22 cellular contexts compared by ENCODE assay signal in the genomic region with DNA sequence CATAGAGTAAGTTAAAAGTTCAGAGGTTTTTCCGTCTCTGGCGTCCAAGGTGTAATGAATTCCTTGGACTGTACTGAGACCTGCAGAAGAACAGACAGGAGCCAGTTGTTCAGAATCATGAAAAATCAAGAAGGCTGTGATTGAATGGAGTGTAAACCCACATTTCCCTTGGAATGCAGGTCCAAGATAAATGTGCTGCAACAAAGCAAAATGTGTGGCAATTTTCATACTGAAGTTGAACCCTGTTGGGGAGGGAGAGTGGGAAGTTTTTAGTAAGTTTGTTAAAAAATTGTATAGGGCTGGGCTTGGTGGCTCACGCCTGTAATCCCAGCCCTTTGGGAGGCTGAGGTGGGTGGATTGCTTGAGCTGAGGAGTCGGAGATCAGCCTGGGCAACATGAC. TPM values are rescaled to one million over a fixed set of nuclear protein-coding genes. Genes with fewer than 3 reads are reported as not detected.
DNase-seq lines count a peak whose midpoint lies in the region; ATAC-seq and TF ChIP-seq lines count a peak whose summit lies in the region.
"Had no signal": no experiment of that assay in that cellular context is flagged by ENCODE, and none has a peak within 500 bp of the region (broad histone marks: within the 10 kb centered on the region; RNA-seq: fewer than 3 reads in every experiment).

No MANE protein-coding gene starts in this region.

- peaks cover 3% of the 10 kb centered on the region for H3K36me3 Mint-ChIP-seq in activated naive CD8-positive, alpha-beta T cell
- peaks cover 31% of the 10 kb centered on the region for H3K36me3 Mint-ChIP-seq in activated naive CD8-positive, alpha-beta T cell treated with anti-CD3 and anti-CD28 coated beads for 36 hours
- peaks cover 77% of the 10 kb centered on the region for H3K36me3 Mint-ChIP-seq in activated T-helper 2 cell treated with anti-CD3 and anti-CD28 coated beads, Interferon-gamma antibody, Interleukin-2, Interleukin-4, amounts not matched to agents 10 μg/mL and 5 μg/mL and 100 μg/mL, durations not matched to agents 14 hours and 24 hours and 36 hours (ENCODE audit: low read depth)

- H3K4me2 ChIP-seq in hepatocyte, result no peak overlapping the region
- H3K4me2 ChIP-seq: GM23338, PC-9 had no signal

- no peaks in the 10 kb centered on the region for H3K4me1 ChIP-seq in hepatocyte (ENCODE audit: insufficient read depth)

- H3K79me2 ChIP-seq in hepatocyte, result peaks cover 81% of the 10 kb centered on the region

- H4K20me1 ChIP-seq in hepatocyte (ENCODE audit: insufficient read depth, poor library complexity, severe bottlenecking), result peaks cover 36% of the 10 kb centered on the region

- WGBS in hepatocyte (ENCODE audit: low lambda C conversion rate, missing lambda C conversion rate), result 97% methylated on average over 4 of the region's 4 CpGs

- intact Hi-C loops in activated T-helper 2 cell treated with anti-CD3 and anti-CD28 coated beads, Interferon-gamma antibody, Interleukin-2, Interleukin-4, amounts not matched to agents 10 μg/mL and 5 μg/mL and 100 μg/mL, durations not matched to agents 14 hours and 24 hours and 36 hours (cut with micrococcal nuclease), result no loop called here

- H3K27me3 ChIP-seq in hepatocyte, result no peaks in the 10 kb centered on the region

- no peaks in the 10 kb centered on the region for H3K9me2 ChIP-seq in hepatocyte (replicated peaks; ENCODE audit: insufficient read depth)

- H3K4me1 Mint-ChIP-seq in activated naive CD8-positive, alpha-beta T cell (ENCODE audit: low read depth), result peaks cover 32% of the 10 kb centered on the region
- H3K4me1 Mint-ChIP-seq in activated naive CD8-positive, alpha-beta T cell treated with anti-CD3 and anti-CD28 coated beads for 36 hours, result peaks cover 9% of the 10 kb centered on the region
- H3K4me1 Mint-ChIP-seq in activated T-helper 2 cell treated with anti-CD3 and anti-CD28 coated beads, Interferon-gamma antibody, Interleukin-2, Interleukin-4, amounts not matched to agents 10 μg/mL and 5 μg/mL and 100 μg/mL, durations not matched to agents 14 hours and 24 hours and 36 hours (ENCODE audit: low read depth), result peaks cover 3% of the 10 kb centered on the region
- H3K4me1 Mint-ChIP-seq: GM23338 had no signal

- H3K27me3 Mint-ChIP-seq in activated naive CD8-positive, alpha-beta T cell, result no peaks in the 10 kb centered on the region
- no peaks in the 10 kb centered on the region for H3K27me3 Mint-ChIP-seq in activated naive CD8-positive, alpha-beta T cell treated with anti-CD3 and anti-CD28 coated beads for 36 hours
- no peaks in the 10 kb centered on the region for H3K27me3 Mint-ChIP-seq in activated T-helper 2 cell treated with anti-CD3 and anti-CD28 coated beads, Interferon-gamma antibody, Interleukin-2, Interleukin-4, amounts not matched to agents 10 μg/mL and 5 μg/mL and 100 μg/mL, durations not matched to agents 14 hours and 24 hours and 36 hours (ENCODE audit: low read depth)
- H3K27me3 Mint-ChIP-seq: CD4-positive, CD25-positive, alpha-beta regulatory T cell had no signal

- no peak overlapping the region for H3K27ac ChIP-seq in hepatocyte
- H3K27ac ChIP-seq: PC-9 had no signal

- H3K4me3 Mint-ChIP-seq in activated naive CD8-positive, alpha-beta T cell, result no peak overlapping the region
- H3K4me3 Mint-ChIP-seq in activated naive CD8-positive, alpha-beta T cell treated with anti-CD3 and anti-CD28 coated beads for 36 hours, result no peak overlapping the region
- no peak overlapping the region for H3K4me3 Mint-ChIP-seq in activated T-helper 2 cell treated with anti-CD3 and anti-CD28 coated beads, Interferon-gamma antibody, Interleukin-2, Interleukin-4, amounts not matched to agents 10 μg/mL and 5 μg/mL and 100 μg/mL, durations not matched to agents 14 hours and 24 hours and 36 hours (ENCODE audit: low read depth)
- H3K4me3 Mint-ChIP-seq: CD4-positive, CD25-positive, alpha-beta regulatory T cell; GM23338 had no signal

- ATAC-seq in HG03095 (IDR thresholded peaks at IDR 0.05; ENCODE audit: unreplicated experiment), result no peak
- ATAC-seq: GM23338 had no signal

- H3K36me3 ChIP-seq in hepatocyte (replicated peaks; ENCODE audit: insufficient read depth, low read depth), result no peaks in the 10 kb centered on the region

- H3K4me3 ChIP-seq in fibroblast of pulmonary artery (replicated peaks; ENCODE audit: low read depth, low read length) (no peak overlapping the region), hepatocyte (no peak overlapping the region)
- H3K4me3 ChIP-seq: GM23338, PC-9 had no signal

- no peak for DNase-seq in activated naive CD8-positive, alpha-beta T cell treated with anti-CD3 and anti-CD28 coated beads for 36 hours
- DNase-seq in activated T-helper 2 cell treated with anti-CD3 and anti-CD28 coated beads, Interferon-gamma antibody, Interleukin-2, Interleukin-4, amounts not matched to agents 10 μg/mL and 5 μg/mL and 100 μg/mL, durations not matched to agents 14 hours and 24 hours and 36 hours (ENCODE audit: low spot score), result no peak
- DNase-seq in fibroblast of pulmonary artery (ENCODE audit: low read depth) (peak; percentile 21), NCI-H446 treated with DMSO at 0.1 percent for 48 hours (lab: John Stamatoyannopoulos, UW) (no peak), hepatocyte (ENCODE audit: low spot score) (no peak)
- DNase-seq: CD4-positive, CD25-positive, alpha-beta regulatory T cell; COR-L47; DND-41; HCEC 1CT; KBM-7; NCI-H1092; NCI-H1436; NCI-H2029; NCI-H2227 treated with DMSO at 0.1 percent for 48 hours; NCI-H510A treated with DMSO at 0.1 percent for 48 hours; NCI-H748 treated with DMSO at 0.1 percent for 48 hours; PC-9; RPMI8226; SHP77 had no signal

- no peak overlapping the region for H2AFZ ChIP-seq in hepatocyte
- H2AFZ ChIP-seq: GM23338, PC-9 had no signal

- no peaks in the 10 kb centered on the region for H3K9me3 Mint-ChIP-seq in activated naive CD8-positive, alpha-beta T cell (ENCODE audit: low read depth)
- no peaks in the 10 kb centered on the region for H3K9me3 Mint-ChIP-seq in activated naive CD8-positive, alpha-beta T cell treated with anti-CD3 and anti-CD28 coated beads for 36 hours
- no peaks in the 10 kb centered on the region for H3K9me3 Mint-ChIP-seq in activated T-helper 2 cell treated with anti-CD3 and anti-CD28 coated beads, Interferon-gamma antibody, Interleukin-2, Interleukin-4, amounts not matched to agents 10 μg/mL and 5 μg/mL and 100 μg/mL, durations not matched to agents 14 hours and 24 hours and 36 hours
- H3K9me3 Mint-ChIP-seq: CD4-positive, CD25-positive, alpha-beta regulatory T cell; GM23338 had no signal

- H3K27ac Mint-ChIP-seq in activated naive CD8-positive, alpha-beta T cell, result peak overlapping the region; percentile 19
- H3K27ac Mint-ChIP-seq in activated naive CD8-positive, alpha-beta T cell treated with anti-CD3 and anti-CD28 coated beads for 36 hours, result no peak overlapping the region
- peak overlapping the region; percentile 8 for H3K27ac Mint-ChIP-seq in activated T-helper 2 cell treated with anti-CD3 and anti-CD28 coated beads, Interferon-gamma antibody, Interleukin-2, Interleukin-4, amounts not matched to agents 10 μg/mL and 5 μg/mL and 100 μg/mL, durations not matched to agents 14 hours and 24 hours and 36 hours
- H3K27ac Mint-ChIP-seq: GM23338 had no signal

- no peaks in the 10 kb centered on the region for H3K9me3 ChIP-seq in hepatocyte (ENCODE audit: low read depth)

- TF ChIP-seq CTCF in fibroblast of pulmonary artery (IDR thresholded peaks at IDR 0.05; ENCODE audit: low read length, missing control alignments) (no peak), hepatocyte (IDR thresholded peaks at IDR 0.05; ENCODE audit: poor library complexity) (no peak)

RNA-seq across cellular contexts. Expression of a gene that starts 21.4 kb away (rescaled TPM):
- 10 to 100 TPM; 72.8 to 74.6 TPM for total RNA-seq in activated naive CD8-positive, alpha-beta T cell treated with anti-CD3 and anti-CD28 coated beads for 36 hours
- 82.7 and 92.5 TPM in 2 replicates for total RNA-seq in activated T-helper 2 cell treated with anti-CD3 and anti-CD28 coated beads, Interferon-gamma antibody, Interleukin-2, Interleukin-4, amounts not matched to agents 10 μg/mL and 5 μg/mL and 100 μg/mL, durations not matched to agents 14 hours and 24 hours and 36 hours
- 69.6 and 79.9 TPM in 2 replicates for total RNA-seq in hepatocyte
- 52.2 and 54.1 TPM in 2 replicates for polyA plus RNA-seq in hepatocyte

RNA-seq across cellular contexts. Expression of a gene that starts 25.6 kb away (rescaled TPM):
- total RNA-seq in activated naive CD8-positive, alpha-beta T cell treated with anti-CD3 and anti-CD28 coated beads for 36 hours, result 10 to 100 TPM; 10.1 to 14.1 TPM
- total RNA-seq in activated T-helper 2 cell treated with anti-CD3 and anti-CD28 coated beads, Interferon-gamma antibody, Interleukin-2, Interleukin-4, amounts not matched to agents 10 μg/mL and 5 μg/mL and 100 μg/mL, durations not matched to agents 14 hours and 24 hours and 36 hours, result 12.3 and 12.4 TPM in 2 replicates
- 33.2 and 48.9 TPM in 2 replicates for total RNA-seq in hepatocyte
- polyA plus RNA-seq in hepatocyte, result 41.3 and 49.8 TPM in 2 replicates

RNA-seq across cellular contexts. Expression of a gene that starts 31.3 kb away (rescaled TPM):
- total RNA-seq in activated naive CD8-positive, alpha-beta T cell treated with anti-CD3 and anti-CD28 coated beads for 36 hours, result 10 to 100 TPM; 32.5 to 34.6 TPM
- 22.6 and 23.6 TPM in 2 replicates for total RNA-seq in activated T-helper 2 cell treated with anti-CD3 and anti-CD28 coated beads, Interferon-gamma antibody, Interleukin-2, Interleukin-4, amounts not matched to agents 10 μg/mL and 5 μg/mL and 100 μg/mL, durations not matched to agents 14 hours and 24 hours and 36 hours
- 6.0 and 10.8 TPM in 2 replicates for total RNA-seq in hepatocyte
- polyA plus RNA-seq in hepatocyte, result 9.5 and 10.2 TPM in 2 replicates

RNA-seq across cellular contexts. Expression of a gene that starts 31.4 kb away (rescaled TPM):
- total RNA-seq in activated naive CD8-positive, alpha-beta T cell treated with anti-CD3 and anti-CD28 coated beads for 36 hours, result 100 to 1,000 TPM; 123 to 134 TPM
- total RNA-seq in activated T-helper 2 cell treated with anti-CD3 and anti-CD28 coated beads, Interferon-gamma antibody, Interleukin-2, Interleukin-4, amounts not matched to agents 10 μg/mL and 5 μg/mL and 100 μg/mL, durations not matched to agents 14 hours and 24 hours and 36 hours, result 150 and 155 TPM in 2 replicates
- 29.8 and 32.1 TPM in 2 replicates for total RNA-seq in hepatocyte
- 19.7 and 24.5 TPM in 2 replicates for polyA plus RNA-seq in hepatocyte

RNA-seq across cellular contexts. Expression of a gene that starts 35.3 kb away (rescaled TPM):
- total RNA-seq in activated naive CD8-positive, alpha-beta T cell treated with anti-CD3 and anti-CD28 coated beads for 36 hours, result 10 to 100 TPM; 24.4 to 26.4 TPM
- 23.2 TPM in 2 replicates for total RNA-seq in activated T-helper 2 cell treated with anti-CD3 and anti-CD28 coated beads, Interferon-gamma antibody, Interleukin-2, Interleukin-4, amounts not matched to agents 10 μg/mL and 5 μg/mL and 100 μg/mL, durations not matched to agents 14 hours and 24 hours and 36 hours
- total RNA-seq in hepatocyte, result 4.7 and 5.5 TPM in 2 replicates
- polyA plus RNA-seq in hepatocyte, result 4.1 and 5.5 TPM in 2 replicates
